Comparison of ENCODE assay signal across 9 cellular contexts in the genomic region with DNA sequence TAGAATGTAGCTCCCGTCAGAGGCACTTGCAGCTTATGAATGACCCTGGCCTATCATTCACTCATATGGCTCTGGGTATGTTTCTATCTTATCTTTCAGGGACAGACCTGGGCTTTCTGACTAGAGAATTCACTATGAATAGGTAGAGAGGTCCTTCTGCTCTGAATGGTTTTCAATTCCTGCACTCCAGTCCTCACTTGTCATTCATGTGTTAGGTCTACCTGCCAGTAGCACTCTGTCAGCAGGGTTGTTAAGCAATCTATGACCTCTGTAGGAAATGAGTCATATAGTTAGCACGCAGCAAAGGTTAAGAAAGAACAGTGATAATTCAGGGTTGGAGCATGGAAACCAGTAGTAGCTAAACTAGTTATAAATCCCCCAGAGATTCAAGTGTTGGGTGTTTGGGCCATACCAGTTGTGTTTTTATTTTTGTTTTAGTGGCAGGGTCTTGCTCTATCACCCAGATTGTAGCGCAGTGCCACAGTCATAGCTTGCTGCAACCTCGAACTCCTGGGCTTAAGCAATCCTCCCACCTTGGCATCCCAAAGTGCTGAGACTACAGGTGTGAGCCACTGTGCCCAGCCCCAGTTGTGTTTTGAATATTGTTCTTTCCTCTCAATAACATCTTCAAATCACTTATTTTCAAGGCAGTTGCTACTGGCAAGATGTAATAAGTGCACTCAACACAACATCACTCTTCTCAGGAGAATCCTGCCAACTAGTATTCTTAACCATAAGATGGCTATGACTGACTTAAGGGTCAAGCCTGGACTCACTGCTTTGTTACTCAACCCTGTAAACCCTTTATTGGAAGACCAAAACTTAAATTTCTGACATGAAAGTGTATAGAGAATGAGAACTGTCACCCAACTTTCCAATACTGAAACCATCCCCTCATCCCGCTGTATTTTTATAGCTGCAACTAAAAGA.
DNase-seq lines count a peak whose midpoint lies in the region; ATAC-seq and TF ChIP-seq lines count a peak whose summit lies in the region.
"Had no signal": no experiment of that assay in that cellular context is flagged by ENCODE, and none has a peak within 500 bp of the region (broad histone marks: within the 10 kb centered on the region; RNA-seq: fewer than 3 reads in every experiment).

No MANE protein-coding gene starts in this region.

- no peak for TF ChIP-seq CTCF in fibroblast of pulmonary artery (IDR thresholded peaks at IDR 0.05; ENCODE audit: low read length, missing control alignments)

- DNase-seq in MV-4-11 (lab: John Stamatoyannopoulos, UW) = peak; percentile 3
- DNase-seq in fibroblast of pulmonary artery (ENCODE audit: low read depth) = peak; percentile 45
- DNase-seq in NCI-H524 (lab: John Stamatoyannopoulos, UW) = no peak
- no peak for DNase-seq in hypothalamus (lab: John Stamatoyannopoulos, UW)
- no peak for DNase-seq in stimulated activated CD4-positive, alpha-beta T cell treated with anti-CD3 and anti-CD28 coated beads, Interleukin-4, amount 100 ng/mL, for 4 hours
- DNase-seq in SIG-M5 treated with dmso at 0.1 percent for 504 hours (lab: John Stamatoyannopoulos, UW; ENCODE audit: unreplicated experiment) = no peak
- DNase-seq: heart right ventricle had no signal

- ATAC-seq in GM18499 (IDR thresholded peaks at IDR 0.05; ENCODE audit: insufficient read depth, unreplicated experiment) (peak; percentile 92), GM21786 (IDR thresholded peaks at IDR 0.05; ENCODE audit: unreplicated experiment) (peak; percentile 89)

- no peak overlapping the region for H3K4me3 ChIP-seq in fibroblast of pulmonary artery (replicated peaks; ENCODE audit: low read depth, low read length)
- H3K4me3 ChIP-seq: heart right ventricle had no signal

Comparison
In these comparisons a context has a peak if more than half of its experiments do, and no peak if none do; other contexts are left out.
1. DNase-seq: peak in MV-4-11 (single experiment) and fibroblast of pulmonary artery (single experiment); none in NCI-H524 (0 of 2), hypothalamus (0 of 51), stimulated activated CD4-positive, alpha-beta T cell treated with anti-CD3 and anti-CD28 coated beads, Interleukin-4, amount 100 ng/mL, for 4 hours (0 of 2) and SIG-M5 treated with dmso at 0.1 percent for 504 hours (single experiment).